In the genomic region with DNA sequence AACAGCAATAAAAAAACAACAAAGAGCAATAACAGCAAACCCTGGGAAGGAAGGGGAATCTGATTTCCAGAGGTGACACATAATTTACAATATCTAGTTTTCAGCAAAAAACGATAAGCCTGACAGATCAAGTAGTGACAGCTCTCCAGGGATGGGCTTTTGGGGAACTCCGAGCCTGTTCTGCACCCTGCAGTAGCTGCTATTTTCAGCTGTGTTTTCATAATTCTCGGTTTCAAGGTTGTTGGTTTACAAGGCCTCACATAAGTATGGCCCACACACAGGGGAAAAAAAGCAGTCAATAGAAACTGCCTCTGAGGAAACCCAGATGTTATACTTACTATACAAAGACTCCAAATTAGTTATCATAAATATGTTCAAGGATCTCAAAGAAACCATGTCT, we compare ENCODE assay signal across 11 cellular contexts.
DNase-seq lines count a peak whose midpoint lies in the region; ATAC-seq and TF ChIP-seq lines count a peak whose summit lies in the region.
"Had no signal": no experiment of that assay in that cellular context is flagged by ENCODE, and none has a peak within 500 bp of the region (broad histone marks: within the 10 kb centered on the region; RNA-seq: fewer than 3 reads in every experiment).

No MANE protein-coding gene starts in this region.

- no peaks in the 10 kb centered on the region for H3K36me3 ChIP-seq in mucosa of descending colon (ENCODE audit: low read depth)
- H3K36me3 ChIP-seq: left lung had no signal

- no peaks in the 10 kb centered on the region for H3K4me1 ChIP-seq in mucosa of descending colon (ENCODE audit: low read depth)

- peaks cover 17% of the 10 kb centered on the region for H3K36me3 Mint-ChIP-seq in activated CD4-positive, alpha-beta T cell treated with anti-CD3 and anti-CD28 coated beads, Interleukin-2, amount 10 ng/mL, durations not matched to agents 24 days and 14 days (ENCODE audit: low read depth)
- peaks cover 18% of the 10 kb centered on the region for H3K36me3 Mint-ChIP-seq in activated CD8-positive, alpha-beta memory T cell treated with anti-CD3 and anti-CD28 coated beads, Interleukin-2, amount 10 ng/mL, durations not matched to agents 7 days and 5 days
- H3K36me3 Mint-ChIP-seq in type B pancreatic cell, result no peaks in the 10 kb centered on the region

- no peak for DNase-seq in activated CD4-positive, alpha-beta T cell treated with anti-CD3 and anti-CD28 coated beads, Interleukin-2, amount 10 ng/mL, durations not matched to agents 24 days and 14 days
- no peak for DNase-seq in activated CD4-positive, alpha-beta T cell treated with anti-CD3 and anti-CD28 coated beads for 4 hours
- DNase-seq in mucosa of descending colon, result no peak
- DNase-seq in 8988T, result no peak
- no peak for DNase-seq in activated CD8-positive, alpha-beta memory T cell treated with anti-CD3 and anti-CD28 coated beads, Interleukin-2, amount 10 ng/mL, durations not matched to agents 7 days and 5 days
- DNase-seq in type B pancreatic cell (ENCODE audit: extremely low spot score, unreplicated experiment), result no peak
- DNase-seq: left lung had no signal

- H3K4me3 Mint-ChIP-seq in activated CD4-positive, alpha-beta T cell treated with anti-CD3 and anti-CD28 coated beads, Interleukin-2, amount 10 ng/mL, durations not matched to agents 24 days and 14 days, result peak overlapping the region; percentile 10
- no peak overlapping the region for H3K4me3 Mint-ChIP-seq in activated CD8-positive, alpha-beta memory T cell treated with anti-CD3 and anti-CD28 coated beads, Interleukin-2, amount 10 ng/mL, durations not matched to agents 7 days and 5 days
- no peak overlapping the region for H3K4me3 Mint-ChIP-seq in type B pancreatic cell

- peak overlapping the region; percentile 56 for H3K27ac Mint-ChIP-seq in activated CD4-positive, alpha-beta T cell treated with anti-CD3 and anti-CD28 coated beads, Interleukin-2, amount 10 ng/mL, durations not matched to agents 24 days and 14 days
- no peak overlapping the region for H3K27ac Mint-ChIP-seq in activated CD8-positive, alpha-beta memory T cell treated with anti-CD3 and anti-CD28 coated beads, Interleukin-2, amount 10 ng/mL, durations not matched to agents 7 days and 5 days
- no peak overlapping the region for H3K27ac Mint-ChIP-seq in type B pancreatic cell

- TF ChIP-seq CTCF in mucosa of descending colon (IDR thresholded peaks at IDR 0.05), result no peak
- TF ChIP-seq CTCF in type B pancreatic cell (conservative IDR thresholded peaks at IDR 0.05), result no peak

- no peaks in the 10 kb centered on the region for H3K27me3 Mint-ChIP-seq in activated CD4-positive, alpha-beta T cell treated with anti-CD3 and anti-CD28 coated beads, Interleukin-2, amount 10 ng/mL, durations not matched to agents 24 days and 14 days
- H3K27me3 Mint-ChIP-seq in activated CD8-positive, alpha-beta memory T cell treated with anti-CD3 and anti-CD28 coated beads, Interleukin-2, amount 10 ng/mL, durations not matched to agents 7 days and 5 days, result no peaks in the 10 kb centered on the region
- H3K27me3 Mint-ChIP-seq in type B pancreatic cell, result no peaks in the 10 kb centered on the region

- H3K9me3 ChIP-seq in mucosa of descending colon, result no peaks in the 10 kb centered on the region
- H3K9me3 ChIP-seq: left lung had no signal

- CTCF ChIA-PET in activated CD8-positive, alpha-beta memory T cell treated with anti-CD3 and anti-CD28 coated beads, Interleukin-2, amount 10 ng/mL, durations not matched to agents 7 days and 5 days (lab: Charles Lee), result interaction anchor here (1.3 to 2.9 kb wide), 2 partner anchors 14 to 25 kb away, joined by 3 to 13 read pairs; no protein-coding TSS in a partner anchor

- no peak overlapping the region for H3K4me3 ChIP-seq in mucosa of descending colon
- H3K4me3 ChIP-seq: left lung, skin epidermis had no signal

- peaks cover 57% of the 10 kb centered on the region for H3K4me1 Mint-ChIP-seq in activated CD4-positive, alpha-beta T cell treated with anti-CD3 and anti-CD28 coated beads, Interleukin-2, amount 10 ng/mL, durations not matched to agents 24 days and 14 days
- H3K4me1 Mint-ChIP-seq in activated CD8-positive, alpha-beta memory T cell treated with anti-CD3 and anti-CD28 coated beads, Interleukin-2, amount 10 ng/mL, durations not matched to agents 7 days and 5 days, result peaks cover 46% of the 10 kb centered on the region
- H3K4me1 Mint-ChIP-seq in type B pancreatic cell (ENCODE audit: unreplicated experiment), result no peaks in the 10 kb centered on the region

- intact Hi-C loops in activated CD4-positive, alpha-beta T cell treated with anti-CD3 and anti-CD28 coated beads, Interleukin-2, amount 10 ng/mL, durations not matched to agents 24 days and 14 days (cut with micrococcal nuclease), result loop anchor here (1.0 to 5.0 kb wide), 6 partner anchors 15 to 263 kb away; partner anchors contain the start of gene RAPH1
- intact Hi-C loops in mucosa of descending colon (cut with DNase I, micrococcal nuclease), result no loop called here

- H3K9me3 Mint-ChIP-seq in activated CD4-positive, alpha-beta T cell treated with anti-CD3 and anti-CD28 coated beads, Interleukin-2, amount 10 ng/mL, durations not matched to agents 24 days and 14 days, result peaks cover 10% of the 10 kb centered on the region
- peaks cover 10% of the 10 kb centered on the region for H3K9me3 Mint-ChIP-seq in activated CD8-positive, alpha-beta memory T cell treated with anti-CD3 and anti-CD28 coated beads, Interleukin-2, amount 10 ng/mL, durations not matched to agents 7 days and 5 days (ENCODE audit: low read depth)
- H3K9me3 Mint-ChIP-seq in type B pancreatic cell, result peaks cover 5% of the 10 kb centered on the region

- peak; percentile 91 for ATAC-seq in GM21423 (IDR thresholded peaks at IDR 0.05; ENCODE audit: unreplicated experiment)
- peak; percentile 87 for ATAC-seq in HG03159 (IDR thresholded peaks at IDR 0.05; ENCODE audit: unreplicated experiment)
- peak; percentile 25 for ATAC-seq in mucosa of descending colon
- no peak for ATAC-seq in activated CD8-positive, alpha-beta memory T cell treated with anti-CD3 and anti-CD28 coated beads, Interleukin-2, amount 10 ng/mL, durations not matched to agents 7 days and 5 days
- ATAC-seq: esophagus mucosa, left lung had no signal
